Comparison of ENCODE assay signal across 10 cellular contexts in genomic region chr2:168166902-168167510, GRCh38.
A peak's percentile ranks its signal among the peaks of the same experiment; 100 is the strongest.
DNase-seq lines count a peak whose midpoint lies in the region; TF ChIP-seq lines count a peak whose summit lies in the region.
"Had no signal": no experiment of that assay in that cellular context is flagged by ENCODE, and none has a peak within 500 bp of the region (broad histone marks: within the 10 kb centered on the region; RNA-seq: fewer than 3 reads in every experiment).

No MANE protein-coding gene starts in this region.

- no peak for DNase-seq in CD8-positive, alpha-beta memory T cell
- DNase-seq in HT-29 (ENCODE audit: low spot score) (peak; percentile 46), astrocyte of the hippocampus (ENCODE audit: low read depth, low spot score) (peak; percentile 47), kidney tubule cell (ENCODE audit: low spot score) (peak; percentile 86), NCI-H1436 (lab: John Stamatoyannopoulos, UW) (no peak), SHP77 (lab: John Stamatoyannopoulos, UW) (no peak), transverse colon (no peak), ecto neural progenitor cell (ENCODE audit: low spot score) (no peak)
- DNase-seq: effector CD8-positive, alpha-beta T cell; NCI-H446 treated with DMSO at 0.1 percent for 48 hours had no signal

- no peak for TF ChIP-seq POLR2A in transverse colon (IDR thresholded peaks at IDR 0.05)

- peaks cover 0 to 57% (median 19%) of the 10 kb centered on the region in 3 donors for H3K36me3 Mint-ChIP-seq in CD8-positive, alpha-beta memory T cell

- H3K4me3 ChIP-seq in CD8-positive, alpha-beta memory T cell (ENCODE audit: low read length), result no peak overlapping the region
- H3K4me3 ChIP-seq in transverse colon, result no peak overlapping the region

- no peaks in the 10 kb centered on the region for H3K9me3 Mint-ChIP-seq in CD8-positive, alpha-beta memory T cell

- no peaks in the 10 kb centered on the region for H3K9me3 ChIP-seq in CD8-positive, alpha-beta memory T cell (ENCODE audit: low read length)
- H3K9me3 ChIP-seq in transverse colon, result no peaks in the 10 kb centered on the region

- H3K27me3 Mint-ChIP-seq in CD8-positive, alpha-beta memory T cell, result no peaks in the 10 kb centered on the region

- CTCF ChIA-PET in CD8-positive, alpha-beta memory T cell (lab: Charles Lee), result interaction anchor here (2.9 kb wide), 1 partner anchor 48 kb away, joined by 7 read pairs; no protein-coding TSS in a partner anchor

- no peak for TF ChIP-seq CTCF in transverse colon (IDR thresholded peaks at IDR 0.05)

- in situ Hi-C loops in transverse colon (cut with MboI; ENCODE audit: low pct_ligation_motif_present in 1 of 4, low pct_unique_long_range_greater_than_20kb in 1 of 4, low sequenced_read_pairs in 3 of 4), result loop anchor here in 1 of 4 donors (10.0 kb wide), 1 partner anchor 168 kb away; no protein-coding TSS in a partner anchor

- H3K4me1 ChIP-seq in CD8-positive, alpha-beta memory T cell (ENCODE audit: insufficient read depth, low read length), result no peaks in the 10 kb centered on the region
- no peaks in the 10 kb centered on the region for H3K4me1 ChIP-seq in transverse colon

- POLR2A ChIA-PET in CD8-positive, alpha-beta memory T cell (lab: Charles Lee), result no interaction called here

- no peak overlapping the region for H3K4me3 Mint-ChIP-seq in CD8-positive, alpha-beta memory T cell

- H3K27ac ChIP-seq in CD8-positive, alpha-beta memory T cell (ENCODE audit: low read depth, low read length), result no peak overlapping the region
- no peak overlapping the region for H3K27ac ChIP-seq in transverse colon

- WGBS in transverse colon (ENCODE audit: low coverage in 1 of 2), 2 donors, result 73 to 88% methylated on average over 7 of the region's 7 CpGs

- intact Hi-C loops in transverse colon (cut with DNase I; ENCODE audit: low total_unique reads), result no loop called here

- H3K4me1 Mint-ChIP-seq in CD8-positive, alpha-beta memory T cell, result peaks cover 37 to 55% (median 54%) of the 10 kb centered on the region in 3 donors

- no peaks in the 10 kb centered on the region for H3K36me3 ChIP-seq in CD8-positive, alpha-beta memory T cell (ENCODE audit: insufficient read depth, low read length)
- H3K36me3 ChIP-seq in transverse colon, result no peaks in the 10 kb centered on the region

- no peaks in the 10 kb centered on the region for H3K27me3 ChIP-seq in CD8-positive, alpha-beta memory T cell (ENCODE audit: insufficient read depth, low read length, poor library complexity, severe bottlenecking)
- no peaks in the 10 kb centered on the region for H3K27me3 ChIP-seq in transverse colon

- H3K27ac Mint-ChIP-seq in CD8-positive, alpha-beta memory T cell, result peak overlapping the region in 6 of 8 donors; percentile 2 to 56 (median 23)

- no peak for TF ChIP-seq EP300 in transverse colon (IDR thresholded peaks at IDR 0.05; ENCODE audit: low read depth)

Comparison
In these comparisons a context has a peak if more than half of its experiments do, and no peak if none do; other contexts are left out.
1. DNase-seq: peak in HT-29 (single experiment), astrocyte of the hippocampus (single experiment) and kidney tubule cell (single experiment); none in CD8-positive, alpha-beta memory T cell (0 of 5), NCI-H1436 (single experiment), SHP77 (0 of 2), transverse colon (single experiment) and ecto neural progenitor cell (single experiment).